8 cellular contexts compared by ENCODE assay signal in the genomic region with DNA sequence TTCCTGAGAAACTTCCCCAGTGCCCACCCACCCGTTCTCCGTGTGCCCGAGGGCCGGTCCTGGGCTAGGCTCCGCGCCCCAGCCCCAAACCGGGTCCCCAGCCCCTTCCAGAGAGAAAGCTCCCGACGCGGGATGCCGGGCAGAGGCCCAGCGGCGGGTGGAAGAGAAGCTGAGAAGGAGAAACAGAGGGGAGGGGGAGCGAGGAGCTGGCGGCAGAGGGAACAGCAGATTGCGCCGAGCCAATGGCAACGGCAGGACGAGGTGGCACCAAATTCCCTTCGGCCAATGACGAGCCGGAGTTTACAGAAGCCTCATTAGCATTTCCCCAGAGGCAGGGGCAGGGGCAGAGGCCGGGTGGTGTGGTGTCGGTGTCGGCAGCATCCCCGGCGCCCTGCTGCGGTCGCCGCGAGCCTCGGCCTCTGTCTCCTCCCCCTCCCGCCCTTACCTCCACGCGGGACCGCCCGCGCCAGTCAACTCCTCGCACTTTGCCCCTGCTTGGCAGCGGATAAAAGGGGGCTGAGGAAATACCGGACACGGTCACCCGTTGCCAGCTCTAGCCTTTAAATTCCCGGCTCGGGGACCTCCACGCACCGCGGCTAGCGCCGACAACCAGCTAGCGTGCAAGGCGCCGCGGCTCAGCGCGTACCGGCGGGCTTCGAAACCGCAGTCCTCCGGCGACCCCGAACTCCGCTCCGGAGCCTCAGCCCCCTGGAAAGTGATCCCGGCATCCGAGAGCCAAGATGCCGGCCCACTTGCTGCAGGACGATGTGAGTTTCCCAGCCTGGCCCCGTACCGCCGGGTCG. TPM values are rescaled to one million over a fixed set of nuclear protein-coding genes. Genes with fewer than 3 reads are reported as not detected.
DNase-seq lines count a peak whose midpoint lies in the region; ATAC-seq and TF ChIP-seq lines count a peak whose summit lies in the region.

SCD (plus strand) TSS at position 469 of the 803 bp plus-strand sequence; CDS start at position 741, 272 bp downstream.

- H3K4me1 Mint-ChIP-seq in naive thymus-derived CD8-positive, alpha-beta T cell, result peaks cover 29 to 48% (median 34%) of the 10 kb centered on the region in 4 donors
- peaks cover 43 to 59% of the 10 kb centered on the region in 2 donors for H3K4me1 Mint-ChIP-seq in stimulated activated naive B cell treated with anti-CD40 and anti-IgM and Interleukin-4, amounts not matched to agents 10 μg/mL and 1 μg/mL and 100 μg/mL, for 72 hours

- ATAC-seq in naive thymus-derived CD8-positive, alpha-beta T cell, result peak; percentile 81 to 88
- peak; percentile 94 to 96 for ATAC-seq in stimulated activated naive B cell treated with anti-CD40 and anti-IgM and Interleukin-4, amounts not matched to agents 10 μg/mL and 1 μg/mL and 100 μg/mL, for 72 hours (replicated peaks)

- peak; percentile 93 for DNase-seq in Daoy (ENCODE audit: low read depth)
- peak; percentile 97 for DNase-seq in H4 (ENCODE audit: low spot score)
- DNase-seq in LNCaP clone FGC (ENCODE audit: low read depth), result peak; percentile 81
- DNase-seq in RPMI8226, result peak; percentile 91
- peak; percentile 36 to 61 for DNase-seq in activated T-helper 1 cell treated with anti-CD3 and anti-CD28 coated beads, Interleukin-2, amount 50 U/mL, for 16 hours (ENCODE audit: low read depth in 1 of 2, low spot score in 1 of 2)
- DNase-seq in fibroblast of mammary gland (ENCODE audit: low read depth), result peak; percentile 96
- peak; percentile 53 to 79 (median 64) for DNase-seq in naive thymus-derived CD8-positive, alpha-beta T cell
- DNase-seq in stimulated activated naive B cell treated with anti-CD40 and anti-IgM and Interleukin-4, amounts not matched to agents 10 μg/mL and 1 μg/mL and 100 μg/mL, for 72 hours, result peak; percentile 90

- peaks cover 0 to 12% (median 0%) of the 10 kb centered on the region in 3 donors for H3K36me3 Mint-ChIP-seq in naive thymus-derived CD8-positive, alpha-beta T cell
- peaks cover 41 to 45% of the 10 kb centered on the region in 2 donors for H3K36me3 Mint-ChIP-seq in stimulated activated naive B cell treated with anti-CD40 and anti-IgM and Interleukin-4, amounts not matched to agents 10 μg/mL and 1 μg/mL and 100 μg/mL, for 72 hours

- H3K9me3 Mint-ChIP-seq in naive thymus-derived CD8-positive, alpha-beta T cell, result no peaks in the 10 kb centered on the region
- no peaks in the 10 kb centered on the region for H3K9me3 Mint-ChIP-seq in stimulated activated naive B cell treated with anti-CD40 and anti-IgM and Interleukin-4, amounts not matched to agents 10 μg/mL and 1 μg/mL and 100 μg/mL, for 72 hours

- no peaks in the 10 kb centered on the region for H3K27me3 Mint-ChIP-seq in naive thymus-derived CD8-positive, alpha-beta T cell
- no peaks in the 10 kb centered on the region for H3K27me3 Mint-ChIP-seq in stimulated activated naive B cell treated with anti-CD40 and anti-IgM and Interleukin-4, amounts not matched to agents 10 μg/mL and 1 μg/mL and 100 μg/mL, for 72 hours

- POLR2A ChIA-PET in naive thymus-derived CD8-positive, alpha-beta T cell (lab: Charles Lee), result interaction anchor here (0.6 to 1.7 kb wide), 4 partner anchors 24 to 178 kb away, joined by 3 to 13 read pairs (median 5); no protein-coding TSS in a partner anchor

- H3K4me3 ChIP-seq in LNCaP clone FGC (ENCODE audit: low read depth, low read length), result peak within 1 kb of the TSS; percentile 79
- H3K4me3 ChIP-seq in fibroblast of mammary gland (ENCODE audit: control insufficient read depth, low read depth, low read length), result peak within 1 kb of the TSS; percentile 95

- peak within 1 kb of the TSS; percentile 17 to 88 (median 69) for H3K27ac Mint-ChIP-seq in naive thymus-derived CD8-positive, alpha-beta T cell
- H3K27ac Mint-ChIP-seq in stimulated activated naive B cell treated with anti-CD40 and anti-IgM and Interleukin-4, amounts not matched to agents 10 μg/mL and 1 μg/mL and 100 μg/mL, for 72 hours, result peak within 1 kb of the TSS; percentile 94

- no peak for TF ChIP-seq CTCF in LNCaP clone FGC (IDR thresholded peaks at IDR 0.05; ENCODE audit: control insufficient read depth, extremely low read depth, insufficient read depth)
- TF ChIP-seq CTCF in fibroblast of mammary gland (conservative IDR thresholded peaks at IDR 0.05; ENCODE audit: control insufficient read depth, insufficient read depth, low read depth, low read length), result no peak

- H3K4me3 Mint-ChIP-seq in naive thymus-derived CD8-positive, alpha-beta T cell, result peak within 1 kb of the TSS; percentile 82 to 93 (median 92)
- peak within 1 kb of the TSS; percentile 88 to 96 for H3K4me3 Mint-ChIP-seq in stimulated activated naive B cell treated with anti-CD40 and anti-IgM and Interleukin-4, amounts not matched to agents 10 μg/mL and 1 μg/mL and 100 μg/mL, for 72 hours

RNA-seq across cellular contexts. Expression of gene SCD, which starts in this region (rescaled TPM):
- total RNA-seq in Daoy (2014; rRNA removed; shearing (Covaris generic)), result 45.2 and 46.5 TPM in 2 replicates
- 458 and 512 TPM in 2 replicates for total RNA-seq in H4 (2014; rRNA removed; shearing (Covaris generic))
- total RNA-seq in naive thymus-derived CD8-positive, alpha-beta T cell, result 1 to 10 TPM; 1.4 TPM
- polyA plus RNA-seq in naive thymus-derived CD8-positive, alpha-beta T cell, result 1 to 10 TPM; 2.8 to 5.5 (median 4.4) TPM

Comparison
In these comparisons a context has a peak if more than half of its experiments do, and no peak if none do; other contexts are left out.
1. Peak in every context shown above with its lines: DNase-seq, ATAC-seq and H3K4me3 ChIP-seq.
2. RNA of gene SCD (total RNA-seq): 458 to 512 TPM in H4 and 45.2 to 46.5 TPM in Daoy; 1.4 TPM in naive thymus-derived CD8-positive, alpha-beta T cell; every median in the first group is over 10 times any median in the second.